ENCODE assay signal across 7 cellular contexts in the genomic region with DNA sequence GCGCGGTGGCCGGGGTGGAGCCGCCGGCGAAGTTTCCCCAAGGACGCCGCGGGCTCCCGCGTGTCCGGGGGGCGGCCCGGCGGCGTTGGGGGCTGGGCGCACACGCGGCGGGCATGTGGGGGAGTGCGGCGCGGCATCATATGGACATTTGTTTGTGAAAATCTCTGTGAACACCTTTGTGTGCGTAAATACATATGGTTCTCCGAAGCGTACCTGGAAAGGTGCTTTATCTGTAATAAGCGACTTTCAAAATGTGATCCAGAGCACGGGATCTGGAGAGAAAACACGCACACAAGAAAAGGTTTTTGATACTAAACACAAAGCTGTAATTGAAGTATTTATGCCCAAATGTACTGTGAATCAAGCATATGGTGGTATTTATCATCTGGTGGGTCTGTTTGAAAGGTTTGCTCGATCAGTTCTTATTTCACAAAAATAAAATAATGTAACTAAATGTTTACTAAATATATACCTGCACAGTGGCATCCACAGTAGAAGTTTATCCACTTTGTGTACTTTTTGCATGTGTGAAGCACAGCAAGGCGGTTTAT. TPM values are rescaled to one million over a fixed set of nuclear protein-coding genes. Genes with fewer than 3 reads are reported as not detected.
A peak's percentile ranks its signal among the peaks of the same experiment; 100 is the strongest.
DNase-seq lines count a peak whose midpoint lies in the region; ATAC-seq and TF ChIP-seq lines count a peak whose summit lies in the region.

No MANE protein-coding gene starts in this region.

- H3K9me3 Mint-ChIP-seq in H9 = peaks cover 0 to 4% of the 10 kb centered on the region in 2 experiments; a peak in 3 of 5 replicates
- H3K9me3 Mint-ChIP-seq in endodermal cell = peaks cover 4% of the 10 kb centered on the region

- H3T11ph ChIP-seq in H9 (ENCODE audit: low read length) = peak overlapping the region; percentile 87

- H3K27ac ChIP-seq in H9 (ENCODE audit: insufficient read length, low read depth, low read length) (peak overlapping the region; percentile 61), OCI-LY7 (ENCODE audit: low read depth, low read length, poor library complexity, severe bottlenecking) (peak overlapping the region; percentile 95), endodermal cell (ENCODE audit: low read depth, low read length) (peak overlapping the region; percentile 75), osteoblast (ENCODE audit: low read depth, low read length) (peak overlapping the region; percentile 65)

- H3K56ac ChIP-seq in H9 (ENCODE audit: insufficient read length, low read depth, low read length) = no peak overlapping the region

- CTCF ChIA-PET in OCI-LY7 (lab: Charles Lee; ENCODE audit: unreplicated experiment) = interaction anchor here (0.6 kb wide), 1 partner anchor 163 kb away, joined by 3 read pairs; no protein-coding TSS in a partner anchor

- H2AFZ ChIP-seq in H9 (ENCODE audit: low read length) = no peak overlapping the region
- H2AFZ ChIP-seq in OCI-LY7 (ENCODE audit: low read length) = peak overlapping the region; percentile 81
- H2AFZ ChIP-seq in osteoblast (ENCODE audit: low read length) = peak overlapping the region; percentile 27

- H3K27me3 ChIP-seq in H9 (ENCODE audit: insufficient read depth, low read length) = no peaks in the 10 kb centered on the region
- no peaks in the 10 kb centered on the region for H3K27me3 ChIP-seq in endodermal cell (ENCODE audit: control insufficient read depth, insufficient read depth, low read length, poor library complexity, severe bottlenecking)
- H3K27me3 ChIP-seq in osteoblast (ENCODE audit: insufficient read depth, low read length) = no peaks in the 10 kb centered on the region

- H3K9me2 ChIP-seq in OCI-LY7 (ENCODE audit: insufficient read depth, low read length) = no peaks in the 10 kb centered on the region

- peak overlapping the region; percentile 75 for H3K9ac ChIP-seq in H9 (ENCODE audit: extremely low read depth, insufficient read length, low read length)
- H3K9ac ChIP-seq in endodermal cell (ENCODE audit: extremely low read depth, low read length, poor library complexity, severe bottlenecking) = peak overlapping the region; percentile 71

- peaks cover 3% of the 10 kb centered on the region for H3K23me2 ChIP-seq in H9 (ENCODE audit: insufficient read length, low read depth, low read length, poor library complexity, severe bottlenecking)

- H3K79me1 ChIP-seq in H9 (ENCODE audit: insufficient read depth, low read depth, low read length, poor library complexity, severe bottlenecking) = no peaks in the 10 kb centered on the region

- no peaks in the 10 kb centered on the region for H3K9me3 ChIP-seq in H9 (ENCODE audit: control insufficient read depth, low read depth, low read length)
- H3K9me3 ChIP-seq in OCI-LY7 (ENCODE audit: low read length) = no peaks in the 10 kb centered on the region
- no peaks in the 10 kb centered on the region for H3K9me3 ChIP-seq in endodermal cell (ENCODE audit: control insufficient read depth, low read length)
- H3K9me3 ChIP-seq in osteoblast (ENCODE audit: low read depth, low read length) = no peaks in the 10 kb centered on the region

- ATAC-seq in GM21825 (IDR thresholded peaks at IDR 0.05; ENCODE audit: unreplicated experiment) (no peak), GM21526 (IDR thresholded peaks at IDR 0.05; ENCODE audit: low FRiP score, unreplicated experiment) (no peak), GM18868 (IDR thresholded peaks at IDR 0.05; ENCODE audit: unreplicated experiment) (no peak)

- peak overlapping the region; percentile 94 for H2BK120ac ChIP-seq in H9 (ENCODE audit: low read depth, low read length, poor library complexity, severe bottlenecking)

- intact Hi-C loops in OCI-LY7 (cut with micrococcal nuclease; ENCODE audit: unreplicated experiment) = loop anchor here (1.0 to 2.0 kb wide), 3 partner anchors 127 to 162 kb away; no protein-coding TSS in a partner anchor

- no peak overlapping the region for H2BK15ac ChIP-seq in H9 (ENCODE audit: low read depth, low read length)

- no peaks in the 10 kb centered on the region for H3K27me3 Mint-ChIP-seq in H9 (ENCODE audit: low read depth)
- no peaks in the 10 kb centered on the region for H3K27me3 Mint-ChIP-seq in endodermal cell (ENCODE audit: insufficient read depth)

- H3K4ac ChIP-seq in H9 (ENCODE audit: low read depth, low read length) = peak overlapping the region; percentile 75; the same call in 1 of the 2 replicates

- TSS peak; percentile 84 for BruUV-seq in OCI-LY7 (replicated peaks; lab: Mats Ljungman, UMichigan)

- H3K4me1 ChIP-seq in H9 (ENCODE audit: insufficient read depth, low read length) (peaks cover 9% of the 10 kb centered on the region; the same call in 1 of the 2 replicates), OCI-LY7 (ENCODE audit: insufficient read depth, low read length, poor library complexity, severe bottlenecking) (peaks cover 52% of the 10 kb centered on the region), endodermal cell (ENCODE audit: control insufficient read depth, insufficient read depth, low read length) (peaks cover 4% of the 10 kb centered on the region), osteoblast (ENCODE audit: insufficient read depth, low read length) (peaks cover 21% of the 10 kb centered on the region)

- H3K23ac ChIP-seq in H9 (ENCODE audit: insufficient read length, low read depth, low read length) = no peak overlapping the region

- H3K4me1 Mint-ChIP-seq in H9 (peaks cover 42 to 44% of the 10 kb centered on the region in 2 experiments), endodermal cell (peaks cover 29% of the 10 kb centered on the region)

- no peak for DNase-seq in H9
- DNase-seq in OCI-LY7 (ENCODE audit: low spot score) = no peak
- no peak for DNase-seq in endodermal cell
- DNase-seq in osteoblast (ENCODE audit: insufficient read length, low spot score, missing footprints) = no peak

- no peak overlapping the region for H4K8ac ChIP-seq in H9 (replicated peaks; ENCODE audit: insufficient read length, low read depth, low read length)

- POLR2A ChIA-PET in OCI-LY7 (lab: Charles Lee) = interaction anchor here (0.6 to 3.1 kb wide), 12 partner anchors 52 to 175 kb away, joined by 3 to 17 read pairs (median 4); no protein-coding TSS in a partner anchor

- peak overlapping the region; percentile 62 for H3K4me2 ChIP-seq in H9 (ENCODE audit: insufficient read depth, insufficient read length, low read length)
- H3K4me2 ChIP-seq in OCI-LY7 (ENCODE audit: low read length) = peak overlapping the region; percentile 96
- peak overlapping the region; percentile 88 for H3K4me2 ChIP-seq in osteoblast (ENCODE audit: insufficient read depth, low read length)

- H3K4me3 ChIP-seq in OCI-LY7 (ENCODE audit: low read depth, low read length, poor library complexity, severe bottlenecking) (peak overlapping the region; percentile 100), endodermal cell (ENCODE audit: low read length) (peak overlapping the region; percentile 85), osteoblast (ENCODE audit: insufficient read depth, low read length) (peak overlapping the region; percentile 84)

- H4K5ac ChIP-seq in H9 (ENCODE audit: insufficient read length, low read depth, low read length) = no peak overlapping the region

- H3K36me3 ChIP-seq in OCI-LY7 (ENCODE audit: insufficient read depth, low read length) = peaks cover 29% of the 10 kb centered on the region
- H3K36me3 ChIP-seq in endodermal cell (ENCODE audit: control insufficient read depth, insufficient read depth, low read length) = peaks cover 8% of the 10 kb centered on the region
- H3K36me3 ChIP-seq in osteoblast (ENCODE audit: insufficient read depth, low read length) = no peaks in the 10 kb centered on the region

- H3K27ac Mint-ChIP-seq in H9 (peak overlapping the region in 2 of 3 experiments; percentile 79 to 88; a peak in 4 of 7 replicates), endodermal cell (peak overlapping the region; percentile 87)

- peak overlapping the region; percentile 45 for H3K18ac ChIP-seq in H9 (ENCODE audit: insufficient read length, low read depth, low read length)

- TF ChIP-seq CTCF in H9 (conservative IDR thresholded peaks at IDR 0.05) (no peak), OCI-LY7 (conservative IDR thresholded peaks at IDR 0.05; ENCODE audit: low read length) (no peak; the same call in 1 of the 2 replicates), endodermal cell (conservative IDR thresholded peaks at IDR 0.05) (no peak), osteoblast (IDR thresholded peaks at IDR 0.05; ENCODE audit: extremely low read depth, low read depth, low read length) (no peak)

- H3K36me3 Mint-ChIP-seq in H9 (ENCODE audit: insufficient read depth in 1 of 3, low read depth in 3 of 3) (peaks cover 7 to 21% (median 16%) of the 10 kb centered on the region in 3 experiments; a peak in 5 of 7 replicates), endodermal cell (ENCODE audit: low read depth) (peaks cover 20% of the 10 kb centered on the region)

- H4K20me1 ChIP-seq in H9 (ENCODE audit: control insufficient read depth, insufficient read depth, insufficient read length) (no peaks in the 10 kb centered on the region), OCI-LY7 (ENCODE audit: insufficient read depth, low read length) (peaks cover 20% of the 10 kb centered on the region), osteoblast (ENCODE audit: insufficient read depth, low read length) (no peaks in the 10 kb centered on the region)

- WGBS in H9 (ENCODE audit: extremely low coverage, insufficient read length, low lambda C conversion rate) = no CpG with 5 or more reads among the region's 31 CpGs
- WGBS in endodermal cell (ENCODE audit: insufficient coverage in 1 of 2, insufficient read length in 1 of 2), 2 experiments = 2 to 4% methylated on average over 14 to 30 of the region's 31 CpGs

- peaks cover 34% of the 10 kb centered on the region; the same call in 1 of the 2 replicates for H3K79me2 ChIP-seq in H9 (ENCODE audit: insufficient read depth, low read length)
- H3K79me2 ChIP-seq in OCI-LY7 (ENCODE audit: insufficient read depth, low read depth, low read length) = peaks cover 37% of the 10 kb centered on the region
- peaks cover 38% of the 10 kb centered on the region for H3K79me2 ChIP-seq in osteoblast (ENCODE audit: insufficient read depth, low read length)

- H2AK5ac ChIP-seq in H9 (ENCODE audit: insufficient read length, low read length) = no peak overlapping the region

- no peak overlapping the region for H2BK12ac ChIP-seq in H9 (ENCODE audit: insufficient read length, low read depth, low read length)

- H3K14ac ChIP-seq in H9 (ENCODE audit: insufficient read depth, low read length) = peak overlapping the region; percentile 92; the same call in 1 of the 2 replicates

- H2BK5ac ChIP-seq in H9 (ENCODE audit: insufficient read length, low read length) = no peak overlapping the region

- peak overlapping the region; percentile 49 to 75 for H3K4me3 Mint-ChIP-seq in H9
- H3K4me3 Mint-ChIP-seq in endodermal cell = peak overlapping the region; percentile 96

- no peak overlapping the region for H4K91ac ChIP-seq in H9 (ENCODE audit: insufficient read length, low read depth, low read length)

- H2BK20ac ChIP-seq in H9 (ENCODE audit: low read depth, low read length, poor library complexity, severe bottlenecking) = peak overlapping the region; percentile 84

RNA-seq across cellular contexts. Expression of gene TBL1XR1, which starts 0.7 kb away (rescaled TPM):
- total RNA-seq in H9 (2021) (170 and 175 TPM in 2 replicates), OCI-LY7 (2022) (158 and 162 TPM in 2 replicates), endodermal cell (100 to 1,000 TPM; 235 to 273 TPM), osteoblast (278 and 297 TPM in 2 replicates)
- total RNA-seq in OCI-LY7 (2014; rRNA removed; shearing (Covaris generic)) = 103 and 121 TPM in 2 replicates
- 77.3 TPM for polyA plus RNA-seq in endodermal cell (2013, experiment 1 of 2)
- polyA plus RNA-seq in endodermal cell (2013, experiment 2 of 2) = 83.4 TPM
